ENCODE assay signal across 8 cellular contexts in genomic region chr2:85797959-85798358, GRCh38.
DNase-seq lines count a peak whose midpoint lies in the region; ATAC-seq and TF ChIP-seq lines count a peak whose summit lies in the region.

No MANE protein-coding gene starts in this region.

- H3K4me2 ChIP-seq in DND-41 (ENCODE audit: insufficient read depth, low read length), result no peak overlapping the region

- H3K4me1 Mint-ChIP-seq in nephron, result peaks cover 58% of the 10 kb centered on the region

- peak overlapping the region in 2 of 3 experiments; percentile 36 to 49 for H3K4me3 Mint-ChIP-seq in nephron

- no peaks in the 10 kb centered on the region for H3K9me3 ChIP-seq in DND-41 (ENCODE audit: insufficient read depth, low read length, severe bottlenecking)

- TF ChIP-seq CTCF in DND-41 (IDR thresholded peaks at IDR 0.05; ENCODE audit: borderline replicate concordance, extremely low read depth, low read length, poor library complexity, severe bottlenecking), result peak; percentile 18
- no peak for TF ChIP-seq CTCF in epithelial cell of esophagus (IDR thresholded peaks at IDR 0.05; ENCODE audit: insufficient read depth, low read depth, low read length, missing control alignments)
- peak; percentile 25 to 36 (median 33) for TF ChIP-seq CTCF in nephron (IDR thresholded peaks at IDR 0.05; ENCODE audit: unreplicated experiment in 3 of 3)

- no peak overlapping the region for H2AFZ ChIP-seq in DND-41 (ENCODE audit: low read depth, low read length)

- no peak overlapping the region for H3K9ac ChIP-seq in DND-41 (ENCODE audit: low read depth, low read length)

- ATAC-seq in DND-41 (ENCODE audit: insufficient read depth, low read depth) (no peak), GM21423 (IDR thresholded peaks at IDR 0.05; ENCODE audit: unreplicated experiment) (no peak), GM18861 (IDR thresholded peaks at IDR 0.05; ENCODE audit: unreplicated experiment) (no peak)

- H3K9me3 Mint-ChIP-seq in nephron, result peaks cover 6% of the 10 kb centered on the region

- peak overlapping the region; percentile 24 to 88 (median 83) for H3K27ac Mint-ChIP-seq in nephron

- no peaks in the 10 kb centered on the region for H4K20me1 ChIP-seq in DND-41 (ENCODE audit: insufficient read depth, low read length)

- no peak overlapping the region for H3K4me3 ChIP-seq in DND-41 (ENCODE audit: low read depth in 1 of 2, low read length in 2 of 2)
- H3K4me3 ChIP-seq in epithelial cell of esophagus (ENCODE audit: low read length), result no peak overlapping the region

- no peak overlapping the region for H3K27ac ChIP-seq in DND-41 (ENCODE audit: low read length)

- H3K27me3 Mint-ChIP-seq in nephron (ENCODE audit: low read depth), result peaks cover 5% of the 10 kb centered on the region

- H3K27me3 ChIP-seq in DND-41 (ENCODE audit: insufficient read depth, low read length, poor library complexity), result peaks cover 1% of the 10 kb centered on the region

- peaks cover 7% of the 10 kb centered on the region; the same call in 1 of the 2 replicates for H3K4me1 ChIP-seq in DND-41 (ENCODE audit: insufficient read depth, low read length)

- H3K36me3 Mint-ChIP-seq in nephron (ENCODE audit: low read depth), result no peaks in the 10 kb centered on the region

- no peak for DNase-seq in DND-41
- peak; percentile 72 for DNase-seq in NCI-H82 (lab: John Stamatoyannopoulos, UW)
- peak; percentile 10 for DNase-seq in epithelial cell of esophagus (ENCODE audit: low read depth)
- DNase-seq in stimulated activated CD4-positive, alpha-beta T cell treated with anti-CD3 and anti-CD28 coated beads, Interleukin-2, amount 100 ng/mL, for 24 hours, result no peak
- no peak for DNase-seq in stimulated activated CD4-positive, alpha-beta T cell treated with anti-CD3 and anti-CD28 coated beads, Interleukin-15, amount 100 ng/mL, for 24 hours

- no peaks in the 10 kb centered on the region for H3K36me3 ChIP-seq in DND-41 (ENCODE audit: insufficient read depth, low read length)

- H3K79me2 ChIP-seq in DND-41 (ENCODE audit: insufficient read depth, low read length), result no peaks in the 10 kb centered on the region

Comparison
In these comparisons a context has a peak if more than half of its experiments do, and no peak if none do; other contexts are left out.
1. DNase-seq: peak in NCI-H82 (single experiment) and epithelial cell of esophagus (single experiment); none in DND-41 (single experiment), stimulated activated CD4-positive, alpha-beta T cell treated with anti-CD3 and anti-CD28 coated beads, Interleukin-2, amount 100 ng/mL, for 24 hours (0 of 2) and stimulated activated CD4-positive, alpha-beta T cell treated with anti-CD3 and anti-CD28 coated beads, Interleukin-15, amount 100 ng/mL, for 24 hours (single experiment).